Comparison of ENCODE assay signal across 28 cellular contexts in genomic region chr1:45857101-45857700, GRCh38.
"Had no signal": no experiment of that assay in that cellular context is flagged by ENCODE, and none has a peak within 500 bp of the region (broad histone marks: within the 10 kb centered on the region; RNA-seq: fewer than 3 reads in every experiment).

No MANE protein-coding gene starts in this region.

- DNase-seq: activated CD4-positive, alpha-beta memory T cell treated with anti-CD3 and anti-CD28 coated beads, Interleukin-2, amount 10 ng/mL, durations not matched to agents 7 days and 5 days; activated CD4-positive, alpha-beta T cell treated with anti-CD3 and anti-CD28 coated beads for 1 hour; activated CD4-positive, alpha-beta T cell treated with anti-CD3 and anti-CD28 coated beads for 4 hours; activated CD4-positive, alpha-beta T cell treated with anti-CD3 and anti-CD28 coated beads, Interleukin-2, amount 10 ng/mL, durations not matched to agents 7 days and 5 days; activated CD4-positive, alpha-beta T cell treated with anti-CD3 and anti-CD28 coated beads, Interleukin-2, amount 50 U/mL, for 4 hours; activated CD8-positive, alpha-beta memory T cell treated with anti-CD3 and anti-CD28 coated beads, Interleukin-2, amount 50 U/mL, for 48 hours; activated gamma-delta T cell; activated naive CD4-positive, alpha-beta T cell; activated naive CD4-positive, alpha-beta T cell treated with anti-CD3 and anti-CD28 coated beads, Interleukin-2, amount 10 ng/mL, durations not matched to agents 7 days and 5 days; activated naive CD8-positive, alpha-beta T cell treated with anti-CD3 and anti-CD28 coated beads, Interleukin-2, amount 10 ng/mL, durations not matched to agents 7 days and 5 days; activated T-cell treated with anti-CD3 and anti-CD28 coated beads for 4 hours; activated T-cell treated with anti-CD3 and anti-CD28 coated beads, Interleukin-2, amount 50 U/mL, for 24 hours; activated T-cell treated with anti-CD3 and anti-CD28 coated beads, Interleukin-2, amount 50 U/mL, for 72 hours; dorsolateral prefrontal cortex; effector memory CD4-positive, alpha-beta T cell; endodermal cell; foreskin keratinocyte; heart right ventricle; T-helper 1 cell; T-helper 17 cell; T1000 had no signal

- H3K27ac ChIP-seq: ascending aorta, coronary artery, esophagus muscularis mucosa, foreskin keratinocyte, gastroesophageal sphincter, heart right ventricle had no signal

- H3K4me3 ChIP-seq: ascending aorta, coronary artery, dorsolateral prefrontal cortex, esophagus muscularis mucosa, gastroesophageal sphincter, heart right ventricle had no signal

- ATAC-seq: activated naive CD4-positive, alpha-beta T cell treated with anti-CD3 and anti-CD28 coated beads, Interleukin-2, amount 50 U/mL, for 72 hours; activated T-cell treated with anti-CD3 and anti-CD28 coated beads, Interleukin-2, amount 50 U/mL, for 72 hours; foreskin keratinocyte; gastroesophageal sphincter; heart right ventricle; T-helper 17 cell; WTC11 had no signal

- FAIRE-seq: bronchial epithelial cell had no signal

- H3K27me3 ChIP-seq: ascending aorta, dorsolateral prefrontal cortex, esophagus muscularis mucosa, foreskin keratinocyte, gastroesophageal sphincter, heart right ventricle had no signal

- H3K36me3 ChIP-seq: ascending aorta, esophagus muscularis mucosa, gastroesophageal sphincter, heart right ventricle had no signal

- H3K9me3 ChIP-seq: ascending aorta, esophagus muscularis mucosa, gastroesophageal sphincter had no signal

- H3K4me1 ChIP-seq: ascending aorta, esophagus muscularis mucosa, foreskin keratinocyte, gastroesophageal sphincter had no signal
